ENCODE assay signal across 8 cellular contexts in the genomic region with DNA sequence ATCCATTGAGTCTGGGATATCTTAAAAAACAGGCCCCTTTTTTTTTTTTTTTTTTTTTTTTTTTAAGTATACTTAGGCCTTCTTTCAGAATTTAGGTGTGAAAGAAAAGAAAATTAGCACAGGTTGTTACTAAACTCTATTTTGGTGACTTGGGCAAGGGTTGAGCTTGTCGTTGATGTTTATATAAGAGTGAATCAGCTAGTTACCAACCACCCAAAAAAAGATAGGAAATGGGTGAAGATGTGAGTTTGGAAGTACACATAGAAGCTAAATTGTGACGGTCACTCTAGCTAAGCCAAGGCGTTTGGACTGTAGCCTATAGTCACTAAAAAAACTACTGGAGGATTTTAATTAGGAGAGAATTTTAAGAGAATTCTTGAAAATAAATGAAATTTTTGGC.
"Had no signal": no experiment of that assay in that cellular context is flagged by ENCODE, and none has a peak within 500 bp of the region (broad histone marks: within the 10 kb centered on the region; RNA-seq: fewer than 3 reads in every experiment).

No MANE protein-coding gene starts in this region.

- H3K4me3 ChIP-seq: GM12878 had no signal

- FAIRE-seq: G401.6, GM12878, GM12891, GM12892, GM18507, GM19239 had no signal

- ATAC-seq: GM12878 had no signal

- DNase-seq: GDM1, GF-D8 had no signal
